Comparison of ENCODE assay signal across 3 cellular contexts in the genomic region with DNA sequence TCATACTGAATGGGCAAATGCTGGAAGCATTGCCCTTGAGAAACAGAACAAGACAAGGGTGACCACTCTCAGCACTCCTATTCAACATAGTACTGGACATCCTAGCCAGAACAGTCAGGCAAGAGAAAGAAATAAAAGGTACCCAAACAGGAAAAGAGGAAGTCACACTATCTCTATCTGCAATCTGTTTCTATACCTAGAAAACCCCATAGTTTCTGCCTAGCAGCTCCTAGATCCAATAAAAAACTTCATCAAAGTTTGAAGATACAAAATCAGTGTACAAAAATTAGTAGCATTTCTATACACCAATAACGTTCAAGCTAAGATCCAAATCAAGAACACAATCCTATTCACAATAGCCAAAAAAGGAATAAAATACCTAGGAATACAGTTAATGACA. TPM values are rescaled to one million over a fixed set of nuclear protein-coding genes. Genes with fewer than 3 reads are reported as not detected.
"Had no signal": no experiment of that assay in that cellular context is flagged by ENCODE, and none has a peak within 500 bp of the region (broad histone marks: within the 10 kb centered on the region; RNA-seq: fewer than 3 reads in every experiment).

No MANE protein-coding gene starts in this region.

RNA-seq across cellular contexts. Expression of a gene that starts 54.2 kb away (rescaled TPM):
- total RNA-seq: bronchial epithelial cell, esophagus mucosa, osteocyte had no signal
